19 cellular contexts compared by ENCODE assay signal in the genomic region with DNA sequence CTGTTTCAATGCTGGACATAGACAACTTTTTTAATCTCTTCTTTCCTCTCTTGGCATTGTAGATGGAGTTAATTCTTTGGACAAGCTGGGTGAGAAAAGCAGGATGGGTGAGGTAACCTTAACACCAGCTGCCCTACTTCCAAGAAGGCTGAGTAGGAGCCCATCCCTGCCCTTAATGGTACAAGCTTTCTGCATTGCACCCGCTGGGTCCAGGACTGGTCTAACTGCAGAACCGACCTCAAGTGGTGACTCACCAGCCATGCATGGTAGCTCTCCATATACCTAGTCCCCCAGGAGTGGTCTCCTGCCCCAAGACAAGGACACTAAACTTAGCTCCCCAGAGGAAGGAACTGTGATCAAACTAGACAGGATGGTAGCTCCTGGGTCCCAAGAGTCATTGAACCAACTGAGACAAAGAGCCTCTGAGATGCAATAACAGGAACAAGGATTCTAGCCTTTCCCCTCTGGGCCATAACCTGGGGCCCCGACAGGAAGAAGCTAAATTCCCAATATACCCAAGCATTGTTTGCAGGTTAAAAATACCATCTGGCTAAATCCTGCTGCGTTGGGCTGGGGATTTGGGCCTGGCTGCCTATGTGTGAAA. TPM values are rescaled to one million over a fixed set of nuclear protein-coding genes. Genes with fewer than 3 reads are reported as not detected.
A peak's percentile ranks its signal among the peaks of the same experiment; 100 is the strongest.
DNase-seq lines count a peak whose midpoint lies in the region; ATAC-seq and TF ChIP-seq lines count a peak whose summit lies in the region.
"Had no signal": no experiment of that assay in that cellular context is flagged by ENCODE, and none has a peak within 500 bp of the region (broad histone marks: within the 10 kb centered on the region; RNA-seq: fewer than 3 reads in every experiment).

No MANE protein-coding gene starts in this region.

- H3K27me3 Mint-ChIP-seq in endothelial cell (ENCODE audit: unreplicated experiment): peaks cover 8% of the 10 kb centered on the region
- H3K27me3 Mint-ChIP-seq in nephron (ENCODE audit: low read depth): no peaks in the 10 kb centered on the region
- H3K27me3 Mint-ChIP-seq: activated naive CD8-positive, alpha-beta T cell; CD4-positive, CD25-positive, alpha-beta regulatory T cell; stimulated activated memory B cell treated with anti-CD40 and anti-IgM and Interleukin-4, amounts not matched to agents 10 μg/mL and 1 μg/mL and 100 μg/mL, for 72 hours had no signal

- intact Hi-C loops in left ventricle myocardium inferior (cut with micrococcal nuclease) (no loop called here), Right ventricle myocardium inferior (cut with DNase I) (no loop called here), tibial artery (cut with DNase I; ENCODE audit: low total_unique reads) (no loop called here)

- TF ChIP-seq CTCF in left ventricle myocardium inferior (IDR thresholded peaks at IDR 0.05; ENCODE audit: borderline replicate concordance): no peak
- TF ChIP-seq CTCF in endothelial cell (IDR thresholded peaks at IDR 0.05; ENCODE audit: unreplicated experiment): no peak
- no peak for TF ChIP-seq CTCF in nephron (IDR thresholded peaks at IDR 0.05; ENCODE audit: unreplicated experiment in 3 of 3)
- no peak for TF ChIP-seq CTCF in tibial artery (IDR thresholded peaks at IDR 0.05)
- no peak for TF ChIP-seq CTCF in upper lobe of left lung (IDR thresholded peaks at IDR 0.05)

- H3K4me1 Mint-ChIP-seq in endothelial cell (ENCODE audit: unreplicated experiment) (peaks cover 78% of the 10 kb centered on the region), nephron (peaks cover 69% of the 10 kb centered on the region)

- H3K4me3 Mint-ChIP-seq in endothelial cell (ENCODE audit: unreplicated experiment): peak overlapping the region; percentile 79
- no peak overlapping the region for H3K4me3 Mint-ChIP-seq in nephron
- H3K4me3 Mint-ChIP-seq: activated naive CD8-positive, alpha-beta T cell; CD4-positive, CD25-positive, alpha-beta regulatory T cell; stimulated activated memory B cell treated with anti-CD40 and anti-IgM and Interleukin-4, amounts not matched to agents 10 μg/mL and 1 μg/mL and 100 μg/mL, for 72 hours had no signal

- TF ChIP-seq POLR2A in upper lobe of left lung (IDR thresholded peaks at IDR 0.05): no peak

- H3K4me3 ChIP-seq in left ventricle myocardium inferior (no peak overlapping the region), tibial artery (no peak overlapping the region), upper lobe of left lung (no peak overlapping the region)
- H3K4me3 ChIP-seq: ovary, SK-N-MC had no signal

- DNase-seq in left ventricle myocardium inferior (no peak), Right ventricle myocardium inferior (ENCODE audit: missing footprints) (no peak), endothelial cell (ENCODE audit: low spot score) (no peak), tibial artery (no peak), upper lobe of left lung (no peak)
- DNase-seq: activated CD4-positive, alpha-beta T cell treated with anti-CD3 and anti-CD28 coated beads, Interleukin-2, amount 50 U/mL, for 1 hour; activated T-cell treated with anti-CD3 and anti-CD28 coated beads, Interleukin-2, amount 50 U/mL, for 1 hour; CD4-positive, CD25-positive, alpha-beta regulatory T cell; DMS79 treated with DMSO at 0.1 percent for 48 hours; effector CD4-positive, alpha-beta T cell; NCI-H187; NCI-H510A; ovary had no signal

- 71 to 90% methylated on average over 3 to 4 of the region's 4 CpGs for WGBS in upper lobe of left lung, 2 donors

- H3K9me3 Mint-ChIP-seq in endothelial cell (ENCODE audit: unreplicated experiment) (no peaks in the 10 kb centered on the region), nephron (no peaks in the 10 kb centered on the region)
- H3K9me3 Mint-ChIP-seq: stimulated activated memory B cell treated with anti-CD40 and anti-IgM and Interleukin-4, amounts not matched to agents 10 μg/mL and 1 μg/mL and 100 μg/mL, for 72 hours had no signal

- H3K9me3 ChIP-seq in left ventricle myocardium inferior (replicated peaks) (no peaks in the 10 kb centered on the region), tibial artery (no peaks in the 10 kb centered on the region), upper lobe of left lung (no peaks in the 10 kb centered on the region)
- H3K9me3 ChIP-seq: ovary had no signal

- H3K27ac ChIP-seq in left ventricle myocardium inferior (replicated peaks): peak overlapping the region; percentile 76
- H3K27ac ChIP-seq in tibial artery: peak overlapping the region; percentile 81
- peak overlapping the region in 1 of 4 donors; percentile 54 for H3K27ac ChIP-seq in upper lobe of left lung
- H3K27ac ChIP-seq: SK-N-MC had no signal

- H3K27ac Mint-ChIP-seq in endothelial cell (ENCODE audit: unreplicated experiment) (peak overlapping the region; percentile 91), nephron (peak overlapping the region in 2 of 3 experiments; percentile 72 to 97)
- H3K27ac Mint-ChIP-seq: activated naive CD8-positive, alpha-beta T cell; CD4-positive, CD25-positive, alpha-beta regulatory T cell; stimulated activated memory B cell treated with anti-CD40 and anti-IgM and Interleukin-4, amounts not matched to agents 10 μg/mL and 1 μg/mL and 100 μg/mL, for 72 hours had no signal

- TF ChIP-seq EP300 in upper lobe of left lung (IDR thresholded peaks at IDR 0.05): no peak

- ATAC-seq in Right ventricle myocardium inferior (no peak), GM19328 (IDR thresholded peaks at IDR 0.05; ENCODE audit: unreplicated experiment) (no peak), HG02870 (IDR thresholded peaks at IDR 0.05; ENCODE audit: unreplicated experiment) (no peak), upper lobe of left lung (ENCODE audit: low FRiP score in 2 of 2) (no peak)
- ATAC-seq: stimulated activated memory B cell treated with anti-CD40 and anti-IgM and Interleukin-4, amounts not matched to agents 10 μg/mL and 1 μg/mL and 100 μg/mL, for 72 hours had no signal

- H3K36me3 ChIP-seq in left ventricle myocardium inferior (peaks cover 52% of the 10 kb centered on the region), tibial artery (peaks cover 0 to 43% (median 34%) of the 10 kb centered on the region in 3 donors), upper lobe of left lung (peaks cover 0 to 58% (median 26%) of the 10 kb centered on the region in 4 donors)
- H3K36me3 ChIP-seq: ovary had no signal

- H3K36me3 Mint-ChIP-seq in endothelial cell (ENCODE audit: low read depth, unreplicated experiment): peaks cover 37% of the 10 kb centered on the region
- H3K36me3 Mint-ChIP-seq in nephron (ENCODE audit: low read depth): peaks cover 60% of the 10 kb centered on the region
- H3K36me3 Mint-ChIP-seq: activated naive CD8-positive, alpha-beta T cell; CD4-positive, CD25-positive, alpha-beta regulatory T cell; stimulated activated memory B cell treated with anti-CD40 and anti-IgM and Interleukin-4, amounts not matched to agents 10 μg/mL and 1 μg/mL and 100 μg/mL, for 72 hours had no signal

- H3K27me3 ChIP-seq in left ventricle myocardium inferior (ENCODE audit: low read depth) (no peaks in the 10 kb centered on the region), tibial artery (no peaks in the 10 kb centered on the region), upper lobe of left lung (no peaks in the 10 kb centered on the region)
- H3K27me3 ChIP-seq: ovary had no signal

- H3K4me1 ChIP-seq in left ventricle myocardium inferior: peaks cover 70% of the 10 kb centered on the region
- H3K4me1 ChIP-seq in tibial artery: peaks cover 6 to 80% (median 61%) of the 10 kb centered on the region in 4 donors
- H3K4me1 ChIP-seq in upper lobe of left lung: peaks cover 34 to 39% (median 35%) of the 10 kb centered on the region in 4 donors

RNA-seq across cellular contexts. Expression of gene RPL27A, which starts 32.1 kb away (rescaled TPM):
- total RNA-seq in left ventricle myocardium inferior (597 TPM), Right ventricle myocardium inferior (679 TPM), endothelial cell (ENCODE audit: unreplicated experiment) (1,456 TPM), upper lobe of left lung (1,000 to 10,000 TPM in 1 of 6 donors, 100 to 1,000 TPM in 5; 652 to 1,317 (median 861) TPM)

RNA-seq across cellular contexts. Expression of gene TRIM66, which starts 32.3 kb away (rescaled TPM):
- total RNA-seq in left ventricle myocardium inferior (4.1 TPM), Right ventricle myocardium inferior (3.5 TPM), endothelial cell (ENCODE audit: unreplicated experiment) (11.4 TPM), upper lobe of left lung (100 to 1,000 TPM in 1 of 6 donors, 10 to 100 TPM in 3, 1 to 10 TPM in 2; 4.9 to 126 (median 11.2) TPM)
